ENCODE assay signal across 8 cellular contexts in genomic region chr6:52575490-52575868, GRCh38. TPM values are rescaled to one million over a fixed set of nuclear protein-coding genes. Genes with fewer than 3 reads are reported as not detected.
DNase-seq lines count a peak whose midpoint lies in the region; ATAC-seq, FAIRE-seq and TF ChIP-seq lines count a peak whose summit lies in the region.

No MANE protein-coding gene starts in this region.

- no peak for FAIRE-seq in kidney (lab: Jason Lieb, UNC)

- no peaks in the 10 kb centered on the region for H3K27me3 Mint-ChIP-seq in activated CD8-positive, alpha-beta T cell treated with anti-CD3 and anti-CD28 coated beads for 36 hours
- H3K27me3 Mint-ChIP-seq in activated CD8-positive, alpha-beta T cell treated with anti-CD3 and anti-CD28 coated beads, Interleukin-2, amount 10 ng/mL, durations not matched to agents 7 days and 5 days (ENCODE audit: low read depth) = peaks cover 38% of the 10 kb centered on the region
- H3K27me3 Mint-ChIP-seq in activated naive CD8-positive, alpha-beta T cell treated with anti-CD3 and anti-CD28 coated beads, Interleukin-2, amount 10 ng/mL, durations not matched to agents 7 days and 5 days = peaks cover 40% of the 10 kb centered on the region

- CTCF ChIA-PET in activated CD8-positive, alpha-beta T cell treated with anti-CD3 and anti-CD28 coated beads for 36 hours (lab: Charles Lee) = interaction anchor here (0.9 to 6.8 kb wide), 14 partner anchors 9 to 290 kb away, joined by 3 to 46 read pairs (median 5); no protein-coding TSS in a partner anchor
- CTCF ChIA-PET in activated CD8-positive, alpha-beta T cell treated with anti-CD3 and anti-CD28 coated beads, Interleukin-2, amount 10 ng/mL, durations not matched to agents 7 days and 5 days (lab: Charles Lee) = interaction anchor here (1.0 to 3.0 kb wide), 13 partner anchors 9 to 290 kb away, joined by 3 to 17 read pairs (median 4); no protein-coding TSS in a partner anchor

- H3K9ac ChIP-seq in kidney (ENCODE audit: low read length in 2 of 2) = peak overlapping the region in 1 of 2 donors; percentile 84

- peaks cover 32% of the 10 kb centered on the region for H3K4me1 Mint-ChIP-seq in activated CD8-positive, alpha-beta T cell treated with anti-CD3 and anti-CD28 coated beads for 36 hours (ENCODE audit: low read depth)
- H3K4me1 Mint-ChIP-seq in activated CD8-positive, alpha-beta T cell treated with anti-CD3 and anti-CD28 coated beads, Interleukin-2, amount 10 ng/mL, durations not matched to agents 7 days and 5 days (ENCODE audit: low read depth) = peaks cover 33% of the 10 kb centered on the region
- peaks cover 24% of the 10 kb centered on the region for H3K4me1 Mint-ChIP-seq in activated naive CD8-positive, alpha-beta T cell treated with anti-CD3 and anti-CD28 coated beads, Interleukin-2, amount 10 ng/mL, durations not matched to agents 7 days and 5 days

- no peaks in the 10 kb centered on the region for H3K36me3 ChIP-seq in kidney (ENCODE audit: control insufficient read depth in 1 of 2, insufficient read depth in 2 of 2, low read length in 2 of 2)
- H3K36me3 ChIP-seq in thoracic aorta = no peaks in the 10 kb centered on the region

- no peaks in the 10 kb centered on the region for H3K36me3 Mint-ChIP-seq in activated CD8-positive, alpha-beta T cell treated with anti-CD3 and anti-CD28 coated beads for 36 hours (ENCODE audit: low read depth)
- no peaks in the 10 kb centered on the region for H3K36me3 Mint-ChIP-seq in activated CD8-positive, alpha-beta T cell treated with anti-CD3 and anti-CD28 coated beads, Interleukin-2, amount 10 ng/mL, durations not matched to agents 7 days and 5 days (ENCODE audit: low read depth)
- H3K36me3 Mint-ChIP-seq in activated naive CD8-positive, alpha-beta T cell treated with anti-CD3 and anti-CD28 coated beads, Interleukin-2, amount 10 ng/mL, durations not matched to agents 7 days and 5 days = no peaks in the 10 kb centered on the region

- H3K27ac ChIP-seq in kidney (ENCODE audit: low read depth in 2 of 2, low read length in 2 of 2) (peak overlapping the region in 1 of 2 donors; percentile 42), thoracic aorta (peak overlapping the region; percentile 84 to 85)

- H3K9me3 Mint-ChIP-seq in activated CD8-positive, alpha-beta T cell treated with anti-CD3 and anti-CD28 coated beads for 36 hours = no peaks in the 10 kb centered on the region
- H3K9me3 Mint-ChIP-seq in activated CD8-positive, alpha-beta T cell treated with anti-CD3 and anti-CD28 coated beads, Interleukin-2, amount 10 ng/mL, durations not matched to agents 7 days and 5 days (ENCODE audit: insufficient read depth) = no peaks in the 10 kb centered on the region
- H3K9me3 Mint-ChIP-seq in activated naive CD8-positive, alpha-beta T cell treated with anti-CD3 and anti-CD28 coated beads, Interleukin-2, amount 10 ng/mL, durations not matched to agents 7 days and 5 days = no peaks in the 10 kb centered on the region

- H3K4me3 ChIP-seq in kidney (ENCODE audit: low read length in 2 of 2) (peak overlapping the region; percentile 84 to 85), thoracic aorta (peak overlapping the region; percentile 91)

- no peaks in the 10 kb centered on the region for H3K9me3 ChIP-seq in kidney (ENCODE audit: control insufficient read depth in 1 of 2, low read length in 2 of 2)
- no peaks in the 10 kb centered on the region for H3K9me3 ChIP-seq in thoracic aorta

- no peak overlapping the region for H3K27ac Mint-ChIP-seq in activated CD8-positive, alpha-beta T cell treated with anti-CD3 and anti-CD28 coated beads for 36 hours
- H3K27ac Mint-ChIP-seq in activated CD8-positive, alpha-beta T cell treated with anti-CD3 and anti-CD28 coated beads, Interleukin-2, amount 10 ng/mL, durations not matched to agents 7 days and 5 days = no peak overlapping the region
- no peak overlapping the region for H3K27ac Mint-ChIP-seq in activated naive CD8-positive, alpha-beta T cell treated with anti-CD3 and anti-CD28 coated beads, Interleukin-2, amount 10 ng/mL, durations not matched to agents 7 days and 5 days

- peak overlapping the region; percentile 78 for H3K4me3 Mint-ChIP-seq in activated CD8-positive, alpha-beta T cell treated with anti-CD3 and anti-CD28 coated beads for 36 hours
- H3K4me3 Mint-ChIP-seq in activated CD8-positive, alpha-beta T cell treated with anti-CD3 and anti-CD28 coated beads, Interleukin-2, amount 10 ng/mL, durations not matched to agents 7 days and 5 days = no peak overlapping the region
- H3K4me3 Mint-ChIP-seq in activated naive CD8-positive, alpha-beta T cell treated with anti-CD3 and anti-CD28 coated beads, Interleukin-2, amount 10 ng/mL, durations not matched to agents 7 days and 5 days = peak overlapping the region; percentile 59

- intact Hi-C loops in activated CD8-positive, alpha-beta T cell treated with anti-CD3 and anti-CD28 coated beads for 36 hours (cut with micrococcal nuclease) = loop anchor here (5.0 kb wide), 2 partner anchors 38 to 158 kb away; no protein-coding TSS in a partner anchor
- intact Hi-C loops in kidney (cut with DNase I) = no loop called here

- no peak for TF ChIP-seq CTCF in activated CD8-positive, alpha-beta T cell treated with anti-CD3 and anti-CD28 coated beads for 36 hours (IDR thresholded peaks at IDR 0.05)
- TF ChIP-seq CTCF in kidney (IDR thresholded peaks at IDR 0.05; ENCODE audit: borderline replicate concordance, extremely low read depth, insufficient read depth) (no peak), thoracic aorta (IDR thresholded peaks at IDR 0.05) (no peak)

- H3K4me1 ChIP-seq in kidney (ENCODE audit: control insufficient read depth in 1 of 2, insufficient read depth in 1 of 2, low read depth in 1 of 2, low read length in 2 of 2) = peaks cover 25 to 32% of the 10 kb centered on the region in 2 donors
- peaks cover 30 to 61% of the 10 kb centered on the region in 2 donors for H3K4me1 ChIP-seq in thoracic aorta (ENCODE audit: control insufficient read depth in 1 of 2, low read depth in 2 of 2)

- no peak for ATAC-seq in activated CD8-positive, alpha-beta T cell treated with anti-CD3 and anti-CD28 coated beads for 36 hours
- no peak for ATAC-seq in activated CD8-positive, alpha-beta T cell treated with anti-CD3 and anti-CD28 coated beads, Interleukin-2, amount 10 ng/mL, durations not matched to agents 7 days and 5 days
- ATAC-seq in activated naive CD8-positive, alpha-beta T cell treated with anti-CD3 and anti-CD28 coated beads, Interleukin-2, amount 10 ng/mL, durations not matched to agents 7 days and 5 days (ENCODE audit: low read depth) = no peak
- ATAC-seq in thoracic aorta (ENCODE audit: insufficient number of reproducible peaks, low FRiP score, low read depth) (no peak), GM21526 (IDR thresholded peaks at IDR 0.05; ENCODE audit: low FRiP score, unreplicated experiment) (no peak), GM18498 (IDR thresholded peaks at IDR 0.05; ENCODE audit: unreplicated experiment) (no peak)

- DNase-seq in activated CD8-positive, alpha-beta T cell treated with anti-CD3 and anti-CD28 coated beads for 36 hours = no peak
- DNase-seq in activated CD8-positive, alpha-beta T cell treated with anti-CD3 and anti-CD28 coated beads, Interleukin-2, amount 10 ng/mL, durations not matched to agents 7 days and 5 days = no peak
- DNase-seq in activated naive CD8-positive, alpha-beta T cell treated with anti-CD3 and anti-CD28 coated beads, Interleukin-2, amount 10 ng/mL, durations not matched to agents 7 days and 5 days = no peak
- DNase-seq in kidney (no peak), thoracic aorta (ENCODE audit: low spot score) (no peak), NCI-H2081 (lab: John Stamatoyannopoulos, UW) (no peak)

- no peaks in the 10 kb centered on the region for H3K27me3 ChIP-seq in thoracic aorta (replicated peaks; ENCODE audit: insufficient read depth)

- POLR2A ChIA-PET in activated CD8-positive, alpha-beta T cell treated with anti-CD3 and anti-CD28 coated beads for 36 hours (lab: Charles Lee) = interaction anchor here (0.6 to 1.8 kb wide), 3 partner anchors 32 to 291 kb away, joined by 3 to 7 read pairs (median 6); partner anchors contain the start of gene MCM3
- POLR2A ChIA-PET in activated CD8-positive, alpha-beta T cell treated with anti-CD3 and anti-CD28 coated beads, Interleukin-2, amount 10 ng/mL, durations not matched to agents 7 days and 5 days (lab: Charles Lee) = no interaction called here
- POLR2A ChIA-PET in activated naive CD8-positive, alpha-beta T cell treated with anti-CD3 and anti-CD28 coated beads, Interleukin-2, amount 10 ng/mL, durations not matched to agents 7 days and 5 days (lab: Charles Lee) = no interaction called here

RNA-seq across cellular contexts. Expression of gene TRAM2, which starts 1.4 kb away (rescaled TPM):
- total RNA-seq in activated CD8-positive, alpha-beta T cell treated with anti-CD3 and anti-CD28 coated beads for 36 hours = 1 to 10 TPM in 1 of 2 experiments, under 1 TPM in 1; 0.94 to 1.0 TPM
- total RNA-seq in activated CD8-positive, alpha-beta T cell treated with anti-CD3 and anti-CD28 coated beads, Interleukin-2, amount 10 ng/mL, durations not matched to agents 7 days and 5 days = 1 to 10 TPM; 1.4 TPM
- total RNA-seq in activated naive CD8-positive, alpha-beta T cell treated with anti-CD3 and anti-CD28 coated beads, Interleukin-2, amount 10 ng/mL, durations not matched to agents 7 days and 5 days = 1 to 10 TPM; 4.8 to 5.0 TPM
- 20.7 TPM for total RNA-seq in kidney
- polyA plus RNA-seq in kidney (ENCODE audit: insufficient read depth, low read depth, low replicate concordance) = 4.5 TPM
- total RNA-seq in thoracic aorta = 10 to 100 TPM; 40.0 to 41.8 TPM
